In the genomic region with DNA sequence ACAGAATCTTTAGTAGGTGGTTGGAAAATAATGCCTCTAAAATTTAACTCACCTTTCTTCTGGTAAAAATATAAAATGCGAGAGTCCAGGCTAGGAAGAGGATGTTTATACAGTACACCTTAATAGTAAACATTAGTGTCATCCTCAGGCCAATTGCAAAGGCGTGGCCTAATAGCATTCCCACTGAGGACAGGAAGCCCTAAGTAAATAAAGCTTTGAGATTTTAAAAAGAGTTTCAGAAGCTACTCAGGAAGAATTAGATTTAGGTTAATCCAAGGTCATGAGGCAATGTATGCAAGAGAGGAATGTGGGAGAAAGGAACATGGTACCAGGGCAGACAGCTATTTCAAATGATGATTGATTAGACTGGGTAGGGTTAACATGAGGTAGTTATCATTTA, we compare ENCODE assay signal across 17 cellular contexts. TPM values are rescaled to one million over a fixed set of nuclear protein-coding genes. Genes with fewer than 3 reads are reported as not detected.
"Had no signal": no experiment of that assay in that cellular context is flagged by ENCODE, and none has a peak within 500 bp of the region (broad histone marks: within the 10 kb centered on the region; RNA-seq: fewer than 3 reads in every experiment).

No MANE protein-coding gene starts in this region.

- H3K9ac ChIP-seq: parathyroid adenoma had no signal

- DNase-seq: activated CD4-positive, alpha-beta T cell treated with anti-CD3 and anti-CD28 coated beads for 36 hours; activated CD4-positive, alpha-beta T cell treated with anti-CD3 and anti-CD28 coated beads, Interleukin-2, amount 50 U/mL, for 48 hours; activated gamma-delta T cell; dermis blood vessel endothelial cell; effector memory CD8-positive, alpha-beta T cell; foreskin fibroblast; islet precursor cell; lower lobe of right lung; sigmoid colon; stimulated activated CD4-positive, alpha-beta T cell treated with anti-CD3 and anti-CD28 coated beads, Interleukin-4, amount 100 ng/mL, for 24 hours; stomach; testis; upper lobe of left lung had no signal

- H3K4me1 ChIP-seq: lower lobe of right lung, parathyroid adenoma, sigmoid colon, stomach, testis had no signal

- ATAC-seq: activated CD4-positive, alpha-beta T cell treated with anti-CD3 and anti-CD28 coated beads for 36 hours; activated naive CD4-positive, alpha-beta T cell treated with anti-CD3 and anti-CD28 coated beads, Interleukin-2, amount 50 U/mL, for 72 hours; effector memory CD8-positive, alpha-beta T cell; lower lobe of right lung; stimulated activated effector memory CD8-positive, alpha-beta T cell treated with anti-CD3 and anti-CD28 coated beads, Interleukin-12 subunit alpha, Interleukin-12 subunit beta, amount 100 ng/mL, for 72 hours; WTC11 had no signal

- H3K27ac ChIP-seq: lower lobe of right lung, parathyroid adenoma, sigmoid colon, stomach, testis, upper lobe of left lung had no signal

- H3K9me3 ChIP-seq: lower lobe of right lung, sigmoid colon, stomach, testis, upper lobe of left lung had no signal

- H3K36me3 ChIP-seq: lower lobe of right lung, sigmoid colon, stomach, upper lobe of left lung had no signal

- H2AFZ ChIP-seq: parathyroid adenoma had no signal

- H3K4me3 ChIP-seq: lower lobe of right lung, sigmoid colon, stomach, testis, upper lobe of left lung had no signal

- H3K27me3 ChIP-seq: sigmoid colon, testis, upper lobe of left lung had no signal

RNA-seq across cellular contexts. Expression of a gene that starts 57.1 kb away (rescaled TPM):
- total RNA-seq: activated CD4-positive, alpha-beta T cell treated with anti-CD3 and anti-CD28 coated beads for 36 hours; activated naive CD4-positive, alpha-beta T cell treated with anti-CD3 and anti-CD28 coated beads, Interleukin-2, amount 50 U/mL, for 72 hours had no signal
